Comparison of ENCODE assay signal across 22 cellular contexts in genomic region chr11:61095022-61095421, GRCh38. TPM values are rescaled to one million over a fixed set of nuclear protein-coding genes. Genes with fewer than 3 reads are reported as not detected.
DNase-seq lines count a peak whose midpoint lies in the region; ATAC-seq, FAIRE-seq and TF ChIP-seq lines count a peak whose summit lies in the region.
"Had no signal": no experiment of that assay in that cellular context is flagged by ENCODE, and none has a peak within 500 bp of the region (broad histone marks: within the 10 kb centered on the region; RNA-seq: fewer than 3 reads in every experiment).

No MANE protein-coding gene starts in this region.

- peak overlapping the region; percentile 47 for H3K4me3 Mint-ChIP-seq in activated T-cell treated with anti-CD3 and anti-CD28 coated beads, Interleukin-2, amount 50 U/mL, for 4 hours
- peak overlapping the region in 3 of 4 donors; percentile 8 to 70 (median 66) for H3K4me3 Mint-ChIP-seq in IgD-negative memory B cell
- no peak overlapping the region for H3K4me3 Mint-ChIP-seq in activated T-helper 2 cell treated with anti-CD3 and anti-CD28 coated beads, Interferon-gamma antibody, Interleukin-2, Interleukin-4, amounts not matched to agents 10 μg/mL and 5 μg/mL and 100 μg/mL, durations not matched to agents 14 hours and 24 hours and 36 hours (ENCODE audit: low read depth)
- peak overlapping the region in 1 of 10 donors; percentile 13 for H3K4me3 Mint-ChIP-seq in naive thymus-derived CD8-positive, alpha-beta T cell

- H3K27me3 Mint-ChIP-seq in activated T-cell treated with anti-CD3 and anti-CD28 coated beads, Interleukin-2, amount 50 U/mL, for 4 hours (ENCODE audit: low read depth): no peaks in the 10 kb centered on the region
- no peaks in the 10 kb centered on the region for H3K27me3 Mint-ChIP-seq in IgD-negative memory B cell
- no peaks in the 10 kb centered on the region for H3K27me3 Mint-ChIP-seq in activated T-helper 2 cell treated with anti-CD3 and anti-CD28 coated beads, Interferon-gamma antibody, Interleukin-2, Interleukin-4, amounts not matched to agents 10 μg/mL and 5 μg/mL and 100 μg/mL, durations not matched to agents 14 hours and 24 hours and 36 hours (ENCODE audit: low read depth)
- no peaks in the 10 kb centered on the region for H3K27me3 Mint-ChIP-seq in naive thymus-derived CD8-positive, alpha-beta T cell

- no peaks in the 10 kb centered on the region for H3K9me3 Mint-ChIP-seq in activated T-cell treated with anti-CD3 and anti-CD28 coated beads, Interleukin-2, amount 50 U/mL, for 4 hours
- peaks cover 0 to 3% (median 0%) of the 10 kb centered on the region in 3 donors for H3K9me3 Mint-ChIP-seq in IgD-negative memory B cell
- H3K9me3 Mint-ChIP-seq in activated T-helper 2 cell treated with anti-CD3 and anti-CD28 coated beads, Interferon-gamma antibody, Interleukin-2, Interleukin-4, amounts not matched to agents 10 μg/mL and 5 μg/mL and 100 μg/mL, durations not matched to agents 14 hours and 24 hours and 36 hours: no peaks in the 10 kb centered on the region
- H3K9me3 Mint-ChIP-seq in naive thymus-derived CD8-positive, alpha-beta T cell: no peaks in the 10 kb centered on the region

- POLR2A ChIA-PET in naive thymus-derived CD8-positive, alpha-beta T cell (lab: Charles Lee): interaction anchor here (0.5 to 0.9 kb wide), 2 partner anchors 16 to 87 kb away, joined by 3 to 4 read pairs; no protein-coding TSS in a partner anchor

- no peak for TF ChIP-seq CTCF in pancreas (IDR thresholded peaks at IDR 0.05)

- H3K9me3 ChIP-seq in pancreas: no peaks in the 10 kb centered on the region
- H3K9me3 ChIP-seq: mucosa of descending colon, neutrophil, SJCRH30 had no signal

- H3K27ac ChIP-seq in caudate nucleus (ENCODE audit: low read depth, low read length) (no peak overlapping the region), pancreas (no peak overlapping the region)
- H3K27ac ChIP-seq: neutrophil, SJCRH30, VCaP had no signal

- no peaks in the 10 kb centered on the region for H3K27me3 ChIP-seq in pancreas
- H3K27me3 ChIP-seq: SJCRH30 had no signal

- no peak for FAIRE-seq in pancreas (lab: Jason Lieb, UNC)
- FAIRE-seq: colon, endometrium, H1 had no signal

- H3K36me3 ChIP-seq in pancreas: no peaks in the 10 kb centered on the region
- H3K36me3 ChIP-seq: neutrophil, SJCRH30 had no signal

- peak overlapping the region; percentile 1 to 90 (median 46) for H3K27ac Mint-ChIP-seq in IgD-negative memory B cell
- peak overlapping the region; percentile 99 for H3K27ac Mint-ChIP-seq in activated T-helper 2 cell treated with anti-CD3 and anti-CD28 coated beads, Interferon-gamma antibody, Interleukin-2, Interleukin-4, amounts not matched to agents 10 μg/mL and 5 μg/mL and 100 μg/mL, durations not matched to agents 14 hours and 24 hours and 36 hours
- H3K27ac Mint-ChIP-seq in naive thymus-derived CD8-positive, alpha-beta T cell: peak overlapping the region in 7 of 10 donors; percentile 12 to 80 (median 66)

- DNase-seq in activated T-cell treated with anti-CD3 and anti-CD28 coated beads, Interleukin-2, amount 50 U/mL, for 4 hours: no peak
- no peak for DNase-seq in activated T-cell treated with anti-CD3 and anti-CD28 coated beads, Interleukin-2, amount 50 U/mL, for 1 hour
- no peak for DNase-seq in activated T-helper 2 cell treated with anti-CD3 and anti-CD28 coated beads, Interferon-gamma antibody, Interleukin-2, Interleukin-4, amounts not matched to agents 10 μg/mL and 5 μg/mL and 100 μg/mL, durations not matched to agents 14 hours and 24 hours and 36 hours (ENCODE audit: low spot score)
- no peak for DNase-seq in naive thymus-derived CD8-positive, alpha-beta T cell
- DNase-seq in caudate nucleus (lab: John Stamatoyannopoulos, UW) (no peak), pancreas (no peak)
- DNase-seq: activated naive CD4-positive, alpha-beta T cell; DMS79 treated with DMSO at 0.1 percent for 48 hours; mucosa of descending colon; NCI-H1417 treated with DMSO at 0.1 percent for 48 hours; NCI-H774; PC-3; retina; SJCRH30 had no signal

- 74 to 92% methylated on average over 7 of the region's 7 CpGs for WGBS in pancreas, 2 donors

- H3K4me3 ChIP-seq in pancreas: no peak overlapping the region
- H3K4me3 ChIP-seq: mucosa of descending colon, SJCRH30 had no signal

- intact Hi-C loops in activated T-helper 2 cell treated with anti-CD3 and anti-CD28 coated beads, Interferon-gamma antibody, Interleukin-2, Interleukin-4, amounts not matched to agents 10 μg/mL and 5 μg/mL and 100 μg/mL, durations not matched to agents 14 hours and 24 hours and 36 hours (cut with micrococcal nuclease): no loop called here
- intact Hi-C loops in pancreas (cut with DNase I): no loop called here

- H3K4me1 ChIP-seq in pancreas: no peaks in the 10 kb centered on the region
- H3K4me1 ChIP-seq: SJCRH30 had no signal

- peaks cover 48% of the 10 kb centered on the region for H3K4me1 Mint-ChIP-seq in activated T-cell treated with anti-CD3 and anti-CD28 coated beads, Interleukin-2, amount 50 U/mL, for 4 hours (ENCODE audit: low read depth)
- peaks cover 31 to 35% (median 34%) of the 10 kb centered on the region in 3 donors for H3K4me1 Mint-ChIP-seq in IgD-negative memory B cell
- H3K4me1 Mint-ChIP-seq in activated T-helper 2 cell treated with anti-CD3 and anti-CD28 coated beads, Interferon-gamma antibody, Interleukin-2, Interleukin-4, amounts not matched to agents 10 μg/mL and 5 μg/mL and 100 μg/mL, durations not matched to agents 14 hours and 24 hours and 36 hours (ENCODE audit: low read depth): peaks cover 51% of the 10 kb centered on the region
- peaks cover 34 to 57% (median 47%) of the 10 kb centered on the region in 4 donors for H3K4me1 Mint-ChIP-seq in naive thymus-derived CD8-positive, alpha-beta T cell

- ATAC-seq in activated T-cell treated with anti-CD3 and anti-CD28 coated beads, Interleukin-2, amount 50 U/mL, for 4 hours: no peak
- ATAC-seq in naive thymus-derived CD8-positive, alpha-beta T cell: no peak
- no peak for ATAC-seq in pancreas
- ATAC-seq in HG03565 (IDR thresholded peaks at IDR 0.05; ENCODE audit: unreplicated experiment): no peak
- ATAC-seq: mucosa of descending colon, PC-3 had no signal

- no peaks in the 10 kb centered on the region for H3K36me3 Mint-ChIP-seq in activated T-cell treated with anti-CD3 and anti-CD28 coated beads, Interleukin-2, amount 50 U/mL, for 4 hours (ENCODE audit: insufficient read depth)
- H3K36me3 Mint-ChIP-seq in IgD-negative memory B cell: peaks cover 1% of the 10 kb centered on the region
- peaks cover 21% of the 10 kb centered on the region for H3K36me3 Mint-ChIP-seq in activated T-helper 2 cell treated with anti-CD3 and anti-CD28 coated beads, Interferon-gamma antibody, Interleukin-2, Interleukin-4, amounts not matched to agents 10 μg/mL and 5 μg/mL and 100 μg/mL, durations not matched to agents 14 hours and 24 hours and 36 hours (ENCODE audit: low read depth)
- H3K36me3 Mint-ChIP-seq in naive thymus-derived CD8-positive, alpha-beta T cell: no peaks in the 10 kb centered on the region

RNA-seq across cellular contexts. Expression of gene CD5, which starts 7.3 kb away (rescaled TPM):
- 100 to 1,000 TPM; 318 to 420 (median 359) TPM for total RNA-seq in activated T-cell treated with anti-CD3 and anti-CD28 coated beads, Interleukin-2, amount 50 U/mL, for 4 hours
- polyA plus RNA-seq in IgD-negative memory B cell (7.7 TPM), pancreas (under 1 TPM; 0.23 to 0.31 TPM)
- total RNA-seq in activated T-helper 2 cell treated with anti-CD3 and anti-CD28 coated beads, Interferon-gamma antibody, Interleukin-2, Interleukin-4, amounts not matched to agents 10 μg/mL and 5 μg/mL and 100 μg/mL, durations not matched to agents 14 hours and 24 hours and 36 hours: 395 and 399 TPM in 2 replicates
- 100 to 1,000 TPM; 165 to 174 TPM for total RNA-seq in naive thymus-derived CD8-positive, alpha-beta T cell
- polyA plus RNA-seq in naive thymus-derived CD8-positive, alpha-beta T cell: 100 to 1,000 TPM; 136 to 227 (median 192) TPM
- 1 to 10 TPM in 1 of 6 donors, under 1 TPM in 5; 0.08 to 1.1 (median 0.30) TPM for total RNA-seq in pancreas
- total RNA-seq: H1, HT1080 had no signal
- polyA plus RNA-seq: H1 had no signal

Comparison
In these comparisons a context has a peak if more than half of its experiments do, and no peak if none do; other contexts are left out.
1. H3K27ac Mint-ChIP-seq: peak in every context shown above with its lines; median percentile 99 in activated T-helper 2 cell treated with anti-CD3 and anti-CD28 coated beads, Interferon-gamma antibody, Interleukin-2, Interleukin-4, amounts not matched to agents 10 μg/mL and 5 μg/mL and 100 μg/mL, durations not matched to agents 14 hours and 24 hours and 36 hours; 66 in naive thymus-derived CD8-positive, alpha-beta T cell; 46 in IgD-negative memory B cell.
2. RNA of gene CD5, which starts 7.3 kb away (total RNA-seq): 395 to 399 TPM in activated T-helper 2 cell treated with anti-CD3 and anti-CD28 coated beads, Interferon-gamma antibody, Interleukin-2, Interleukin-4, amounts not matched to agents 10 μg/mL and 5 μg/mL and 100 μg/mL, durations not matched to agents 14 hours and 24 hours and 36 hours, 318 to 420 TPM in activated T-cell treated with anti-CD3 and anti-CD28 coated beads, Interleukin-2, amount 50 U/mL, for 4 hours and 165 to 174 TPM in naive thymus-derived CD8-positive, alpha-beta T cell; 0.08 to 1.1 TPM in pancreas; every median in the first group is over 10 times any median in the second.